Comparison of ENCODE assay signal across 8 cellular contexts in the genomic region with DNA sequence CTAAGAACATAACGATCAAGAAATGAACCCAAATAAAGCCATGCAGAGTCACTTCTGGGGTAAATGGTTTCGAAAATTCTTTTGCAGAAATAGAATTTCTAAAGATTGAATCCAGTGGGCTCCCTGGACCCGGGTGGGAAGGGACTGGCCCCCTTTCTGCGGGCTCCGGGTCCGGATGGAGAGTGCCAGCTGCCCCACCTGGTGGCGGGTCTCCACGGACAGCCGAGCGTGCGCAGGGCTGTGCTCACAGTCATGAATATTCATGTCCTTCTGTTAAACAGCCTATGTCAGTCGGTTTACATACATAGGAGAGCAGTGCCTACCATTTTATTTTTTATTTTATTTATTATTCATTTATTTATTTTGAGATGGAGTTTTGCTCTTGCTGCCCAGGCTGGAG. TPM values are rescaled to one million over a fixed set of nuclear protein-coding genes. Genes with fewer than 3 reads are reported as not detected.
A peak's percentile ranks its signal among the peaks of the same experiment; 100 is the strongest.
DNase-seq lines count a peak whose midpoint lies in the region; ATAC-seq and TF ChIP-seq lines count a peak whose summit lies in the region.

No MANE protein-coding gene starts in this region.

- H3K27ac Mint-ChIP-seq in H9 = no peak overlapping the region
- no peak overlapping the region for H3K27ac Mint-ChIP-seq in activated CD4-positive, alpha-beta memory T cell treated with anti-CD3 and anti-CD28 coated beads for 36 hours
- no peak overlapping the region for H3K27ac Mint-ChIP-seq in memory B cell

- no peak overlapping the region for H3K14ac ChIP-seq in H9 (ENCODE audit: insufficient read depth, low read length)

- no peak overlapping the region for H2BK15ac ChIP-seq in H9 (ENCODE audit: low read depth, low read length)

- H3K27ac ChIP-seq in H9 (ENCODE audit: insufficient read length, low read depth, low read length) = no peak overlapping the region

- POLR2A ChIA-PET in activated CD4-positive, alpha-beta memory T cell treated with anti-CD3 and anti-CD28 coated beads for 36 hours (lab: Charles Lee) = no interaction called here

- H3K27me3 ChIP-seq in H9 (ENCODE audit: insufficient read depth, low read length) = no peaks in the 10 kb centered on the region

- no peak overlapping the region for H2BK12ac ChIP-seq in H9 (ENCODE audit: insufficient read length, low read depth, low read length)

- no peak overlapping the region for H2BK5ac ChIP-seq in H9 (ENCODE audit: insufficient read length, low read length)

- H3K9me3 Mint-ChIP-seq in H9 = no peaks in the 10 kb centered on the region; a peak in 1 of 5 replicates
- no peaks in the 10 kb centered on the region for H3K9me3 Mint-ChIP-seq in activated CD4-positive, alpha-beta memory T cell treated with anti-CD3 and anti-CD28 coated beads for 36 hours
- H3K9me3 Mint-ChIP-seq in memory B cell = no peaks in the 10 kb centered on the region

- H4K5ac ChIP-seq in H9 (ENCODE audit: insufficient read length, low read depth, low read length) = no peak overlapping the region

- no CpG with 5 or more reads among the region's 12 CpGs for WGBS in H9 (ENCODE audit: extremely low coverage, insufficient read length, low lambda C conversion rate)

- H2BK20ac ChIP-seq in H9 (ENCODE audit: low read depth, low read length, poor library complexity, severe bottlenecking) = no peak overlapping the region

- no peaks in the 10 kb centered on the region for H3K23me2 ChIP-seq in H9 (ENCODE audit: insufficient read length, low read depth, low read length, poor library complexity, severe bottlenecking)

- H3K4me1 Mint-ChIP-seq in H9 (peaks cover 18 to 27% of the 10 kb centered on the region in 2 experiments), memory B cell (peaks cover 3% of the 10 kb centered on the region)
- peaks cover 9% of the 10 kb centered on the region for H3K4me1 Mint-ChIP-seq in activated CD4-positive, alpha-beta memory T cell treated with anti-CD3 and anti-CD28 coated beads for 36 hours (ENCODE audit: low read depth)

- peaks cover 0 to 4% (median 0%) of the 10 kb centered on the region in 3 experiments; a peak in 1 of 7 replicates for H3K36me3 Mint-ChIP-seq in H9 (ENCODE audit: insufficient read depth in 1 of 3, low read depth in 3 of 3)
- H3K36me3 Mint-ChIP-seq in activated CD4-positive, alpha-beta memory T cell treated with anti-CD3 and anti-CD28 coated beads for 36 hours = peaks cover 1% of the 10 kb centered on the region
- H3K36me3 Mint-ChIP-seq in memory B cell = no peaks in the 10 kb centered on the region

- peaks cover 5% of the 10 kb centered on the region; the same call in 1 of the 2 replicates for H3K4me1 ChIP-seq in H9 (ENCODE audit: insufficient read depth, low read length)

- CTCF ChIA-PET in activated CD4-positive, alpha-beta memory T cell treated with anti-CD3 and anti-CD28 coated beads for 36 hours (lab: Charles Lee) = interaction anchor here (0.6 kb wide), 1 partner anchor 1230 kb away, joined by 5 read pairs; no protein-coding TSS in a partner anchor

- H4K91ac ChIP-seq in H9 (ENCODE audit: insufficient read length, low read depth, low read length) = no peak overlapping the region

- no peaks in the 10 kb centered on the region for H3K79me1 ChIP-seq in H9 (ENCODE audit: insufficient read depth, low read depth, low read length, poor library complexity, severe bottlenecking)

- no peaks in the 10 kb centered on the region for H4K20me1 ChIP-seq in H9 (ENCODE audit: control insufficient read depth, insufficient read depth, insufficient read length)

- no peak overlapping the region for H3K4me3 Mint-ChIP-seq in H9
- H3K4me3 Mint-ChIP-seq in activated CD4-positive, alpha-beta memory T cell treated with anti-CD3 and anti-CD28 coated beads for 36 hours = no peak overlapping the region
- no peak overlapping the region for H3K4me3 Mint-ChIP-seq in memory B cell

- H3K9me3 ChIP-seq in H9 (ENCODE audit: control insufficient read depth, low read depth, low read length) = no peaks in the 10 kb centered on the region

- no peak overlapping the region for H3T11ph ChIP-seq in H9 (ENCODE audit: low read length)

- no peak overlapping the region for H2BK120ac ChIP-seq in H9 (ENCODE audit: low read depth, low read length, poor library complexity, severe bottlenecking)

- no peak overlapping the region for H3K56ac ChIP-seq in H9 (ENCODE audit: insufficient read length, low read depth, low read length)

- H2AFZ ChIP-seq in H9 (ENCODE audit: low read length) = no peak overlapping the region

- no peak overlapping the region for H4K8ac ChIP-seq in H9 (replicated peaks; ENCODE audit: insufficient read length, low read depth, low read length)

- no peak overlapping the region for H3K18ac ChIP-seq in H9 (ENCODE audit: insufficient read length, low read depth, low read length)

- peak; percentile 48 for ATAC-seq in memory B cell (ENCODE audit: low read depth)
- no peak for ATAC-seq in HG03045 (IDR thresholded peaks at IDR 0.05; ENCODE audit: unreplicated experiment)
- ATAC-seq in GM21447 (IDR thresholded peaks at IDR 0.05; ENCODE audit: unreplicated experiment) = no peak
- no peak for ATAC-seq in GM18868 (IDR thresholded peaks at IDR 0.05; ENCODE audit: unreplicated experiment)

- intact Hi-C loops in activated CD4-positive, alpha-beta memory T cell treated with anti-CD3 and anti-CD28 coated beads for 36 hours (cut with micrococcal nuclease) = loop anchor here (5.0 kb wide), 1 partner anchor 38 kb away; no protein-coding TSS in a partner anchor

- DNase-seq in DMS114 treated with DMSO at 0.1 percent for 48 hours (lab: John Stamatoyannopoulos, UW; ENCODE audit: unreplicated experiment) = peak; percentile 10
- peak; percentile 76 for DNase-seq in H9
- peak; percentile 54 for DNase-seq in activated CD4-positive, alpha-beta memory T cell treated with anti-CD3 and anti-CD28 coated beads for 36 hours
- no peak for DNase-seq in memory B cell (ENCODE audit: low spot score in 2 of 2)
- no peak for DNase-seq in NCI-H2081 treated with DMSO at 0.1 percent for 48 hours (lab: John Stamatoyannopoulos, UW)

- no peak overlapping the region for H3K4me2 ChIP-seq in H9 (ENCODE audit: insufficient read depth, insufficient read length, low read length)

- H3K27me3 Mint-ChIP-seq in H9 (ENCODE audit: low read depth) (no peaks in the 10 kb centered on the region; the same call in none of the 2 replicates), memory B cell (peaks cover 8% of the 10 kb centered on the region)
- peaks cover 29% of the 10 kb centered on the region for H3K27me3 Mint-ChIP-seq in activated CD4-positive, alpha-beta memory T cell treated with anti-CD3 and anti-CD28 coated beads for 36 hours

- TF ChIP-seq CTCF in H9 (conservative IDR thresholded peaks at IDR 0.05) = peak; percentile 84

- H3K9ac ChIP-seq in H9 (ENCODE audit: extremely low read depth, insufficient read length, low read length) = no peak overlapping the region

- no peak overlapping the region for H3K4ac ChIP-seq in H9 (ENCODE audit: low read depth, low read length)

- H3K23ac ChIP-seq in H9 (ENCODE audit: insufficient read length, low read depth, low read length) = no peak overlapping the region

- no peak overlapping the region for H2AK5ac ChIP-seq in H9 (ENCODE audit: insufficient read length, low read length)

- H3K79me2 ChIP-seq in H9 (ENCODE audit: insufficient read depth, low read length) = no peaks in the 10 kb centered on the region

RNA-seq across cellular contexts. Expression of a gene that starts 4.7 kb away (rescaled TPM):
- 34.0 and 38.0 TPM in 2 replicates for total RNA-seq in H9 (2021)
- 1 to 10 TPM; 3.5 to 4.9 TPM for total RNA-seq in activated CD4-positive, alpha-beta memory T cell treated with anti-CD3 and anti-CD28 coated beads for 36 hours

RNA-seq across cellular contexts. Expression of a gene that starts 25.6 kb away (rescaled TPM):
- total RNA-seq in H9 (2021) = 81.0 and 84.2 TPM in 2 replicates
- 10 to 100 TPM; 42.2 to 42.7 TPM for total RNA-seq in activated CD4-positive, alpha-beta memory T cell treated with anti-CD3 and anti-CD28 coated beads for 36 hours

RNA-seq across cellular contexts. Expression of a gene that starts 46.3 kb away (rescaled TPM):
- total RNA-seq in H9 (2021) = not detected in 2 replicates
- total RNA-seq in activated CD4-positive, alpha-beta memory T cell treated with anti-CD3 and anti-CD28 coated beads for 36 hours = not detected

Comparison
In these comparisons a context has a peak if more than half of its experiments do, and no peak if none do; other contexts are left out.
1. DNase-seq: peak in DMS114 treated with DMSO at 0.1 percent for 48 hours (single experiment), H9 (single experiment) and activated CD4-positive, alpha-beta memory T cell treated with anti-CD3 and anti-CD28 coated beads for 36 hours (single experiment); none in memory B cell (0 of 2) and NCI-H2081 treated with DMSO at 0.1 percent for 48 hours (single experiment).